Comparison of ENCODE assay signal across 1 cellular context in the genomic region with DNA sequence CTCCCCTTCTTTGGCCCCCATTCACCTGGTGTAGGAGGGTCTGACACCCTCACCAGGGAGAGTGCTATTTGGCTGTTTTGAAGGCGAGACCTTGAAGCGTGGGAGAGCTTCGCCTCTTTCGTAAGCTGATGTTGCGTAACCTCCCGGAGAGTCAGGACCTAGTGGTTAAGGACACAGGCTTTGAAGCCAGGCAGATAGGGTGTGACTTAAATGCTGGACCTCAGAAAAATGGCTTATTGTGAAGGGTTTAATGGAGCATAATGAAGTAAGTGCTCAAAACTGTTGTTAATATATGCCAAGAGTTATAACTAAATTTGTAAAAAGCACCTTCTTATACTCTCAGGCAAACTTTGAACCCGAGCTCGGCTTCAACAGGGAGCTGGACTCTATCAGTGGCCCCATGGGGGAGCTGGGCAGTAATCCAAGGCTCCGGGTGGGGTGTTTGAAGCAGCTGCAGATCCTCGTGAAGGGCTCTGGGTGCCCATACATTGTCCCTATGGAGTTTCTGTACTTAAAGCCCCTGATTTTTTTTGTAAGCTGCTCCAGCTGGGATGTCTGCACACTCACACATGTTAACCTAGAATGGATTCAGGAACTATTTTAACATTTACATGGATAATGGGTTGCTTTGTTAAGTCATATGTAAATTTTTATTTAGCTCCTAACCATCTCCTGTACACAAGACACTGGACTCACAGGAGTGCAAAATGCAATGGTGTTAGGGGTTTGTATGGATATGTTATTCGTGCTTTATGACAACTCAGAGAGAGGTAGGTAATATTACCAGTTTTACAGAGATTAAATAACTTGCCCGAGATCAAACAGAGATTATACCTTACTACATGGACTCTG.
TF ChIP-seq lines count a peak whose summit lies in the region.

No MANE protein-coding gene starts in this region.

TF ChIP-seq in HepG2, 621 proteins besides CTCF, POLR2A, EP300 and RAD21 (continued from another document and continues in another):
- TF ChIP-seq, protein P1, sequence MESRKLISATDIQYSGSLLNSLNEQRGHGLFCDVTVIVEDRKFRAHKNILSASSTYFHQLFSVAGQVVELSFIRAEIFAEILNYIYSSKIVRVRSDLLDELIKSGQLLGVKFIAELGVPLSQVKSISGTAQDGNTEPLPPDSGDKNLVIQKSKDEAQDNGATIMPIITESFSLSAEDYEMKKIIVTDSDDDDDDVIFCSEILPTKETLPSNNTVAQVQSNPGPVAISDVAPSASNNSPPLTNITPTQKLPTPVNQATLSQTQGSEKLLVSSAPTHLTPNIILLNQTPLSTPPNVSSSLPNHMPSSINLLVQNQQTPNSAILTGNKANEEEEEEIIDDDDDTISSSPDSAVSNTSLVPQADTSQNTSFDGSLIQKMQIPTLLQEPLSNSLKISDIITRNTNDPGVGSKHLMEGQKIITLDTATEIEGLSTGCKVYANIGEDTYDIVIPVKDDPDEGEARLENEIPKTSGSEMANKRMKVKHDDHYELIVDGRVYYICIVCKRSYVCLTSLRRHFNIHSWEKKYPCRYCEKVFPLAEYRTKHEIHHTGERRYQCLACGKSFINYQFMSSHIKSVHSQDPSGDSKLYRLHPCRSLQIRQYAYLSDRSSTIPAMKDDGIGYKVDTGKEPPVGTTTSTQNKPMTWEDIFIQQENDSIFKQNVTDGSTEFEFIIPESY (CRISPR knock-in tag; IDR thresholded peaks at IDR 0.05): peak; percentile 59
- TF ChIP-seq HHEX (CRISPR knock-in tag; IDR thresholded peaks at IDR 0.05) (peak; percentile 29; the same call in 1 of the 2 replicates), ZNF143 (CRISPR knock-in tag; IDR thresholded peaks at IDR 0.05) (no peak), MIXL1 (CRISPR knock-in tag; IDR thresholded peaks at IDR 0.05) (peak; percentile 69), ZNF264 (CRISPR knock-in tag; IDR thresholded peaks at IDR 0.05) (peak; percentile 66), ZNF672 (CRISPR knock-in tag; IDR thresholded peaks at IDR 0.05) (no peak), MIER2 (CRISPR knock-in tag; IDR thresholded peaks at IDR 0.05) (peak; percentile 86; the same call in 1 of the 2 replicates), ZNF253 (CRISPR knock-in tag; IDR thresholded peaks at IDR 0.05; ENCODE audit: borderline replicate concordance) (peak; percentile 59; the same call in 1 of the 2 replicates), PHF8 (CRISPR knock-in tag; IDR thresholded peaks at IDR 0.05) (peak; percentile 56), RBAK (CRISPR knock-in tag; IDR thresholded peaks at IDR 0.05) (no peak), NR1H2 (CRISPR knock-in tag; IDR thresholded peaks at IDR 0.05; ENCODE audit: borderline replicate concordance, low read depth) (0 out of 2 replicates have a peak, but pooled peaks have one; percentile 9), TP53 (CRISPR knock-in tag; conservative IDR thresholded peaks at IDR 0.05) (peak; percentile 84), ZNF75D (CRISPR knock-in tag; IDR thresholded peaks at IDR 0.05; ENCODE audit: borderline replicate concordance) (no peak), ZBTB21 (CRISPR knock-in tag; IDR thresholded peaks at IDR 0.05) (peak; percentile 55; the same call in 1 of the 2 replicates), HNRNPL (IDR thresholded peaks at IDR 0.05; ENCODE audit: low read depth, low read length) (no peak), ZNF766 (CRISPR knock-in tag; IDR thresholded peaks at IDR 0.05; ENCODE audit: borderline replicate concordance) (peak; percentile 75; the same call in 1 of the 2 replicates), MAFF (IDR thresholded peaks at IDR 0.05; ENCODE audit: low read depth, low read length) (no peak), ZNF296 (CRISPR knock-in tag; conservative IDR thresholded peaks at IDR 0.05) (no peak), RAD51 (IDR thresholded peaks at IDR 0.05; ENCODE audit: borderline replicate concordance) (no peak), REL (CRISPR knock-in tag; conservative IDR thresholded peaks at IDR 0.05) (no peak), ZNF775 (CRISPR knock-in tag; IDR thresholded peaks at IDR 0.05; ENCODE audit: borderline replicate concordance) (0 out of 2 replicates have a peak, but pooled peaks have one; percentile 25), RFX5 (IDR thresholded peaks at IDR 0.05; ENCODE audit: low read depth, low read length) (no peak), ZNF569 (CRISPR knock-in tag; IDR thresholded peaks at IDR 0.05; ENCODE audit: borderline replicate concordance) (no peak), TBX3 (IDR thresholded peaks at IDR 0.05; ENCODE audit: borderline replicate concordance) (peak; percentile 88), ZNF160 (CRISPR knock-in tag; IDR thresholded peaks at IDR 0.05) (peak; percentile 69; the same call in 1 of the 2 replicates), RNF2 (conservative IDR thresholded peaks at IDR 0.05; ENCODE audit: low read depth) (no peak), GPN1 (CRISPR knock-in tag; IDR thresholded peaks at IDR 0.05; ENCODE audit: borderline replicate concordance) (no peak), ZNF546 (CRISPR knock-in tag; conservative IDR thresholded peaks at IDR 0.05) (0 out of 2 replicates have a peak, but pooled peaks have one; percentile 32), ZNF367 (CRISPR knock-in tag; IDR thresholded peaks at IDR 0.05; ENCODE audit: borderline replicate concordance) (no peak)
- TF ChIP-seq, protein P2, sequence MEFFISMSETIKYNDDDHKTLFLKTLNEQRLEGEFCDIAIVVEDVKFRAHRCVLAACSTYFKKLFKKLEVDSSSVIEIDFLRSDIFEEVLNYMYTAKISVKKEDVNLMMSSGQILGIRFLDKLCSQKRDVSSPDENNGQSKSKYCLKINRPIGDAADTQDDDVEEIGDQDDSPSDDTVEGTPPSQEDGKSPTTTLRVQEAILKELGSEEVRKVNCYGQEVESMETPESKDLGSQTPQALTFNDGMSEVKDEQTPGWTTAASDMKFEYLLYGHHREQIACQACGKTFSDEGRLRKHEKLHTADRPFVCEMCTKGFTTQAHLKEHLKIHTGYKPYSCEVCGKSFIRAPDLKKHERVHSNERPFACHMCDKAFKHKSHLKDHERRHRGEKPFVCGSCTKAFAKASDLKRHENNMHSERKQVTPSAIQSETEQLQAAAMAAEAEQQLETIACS (CRISPR knock-in tag; IDR thresholded peaks at IDR 0.05): no peak
- TF ChIP-seq, protein P3, sequence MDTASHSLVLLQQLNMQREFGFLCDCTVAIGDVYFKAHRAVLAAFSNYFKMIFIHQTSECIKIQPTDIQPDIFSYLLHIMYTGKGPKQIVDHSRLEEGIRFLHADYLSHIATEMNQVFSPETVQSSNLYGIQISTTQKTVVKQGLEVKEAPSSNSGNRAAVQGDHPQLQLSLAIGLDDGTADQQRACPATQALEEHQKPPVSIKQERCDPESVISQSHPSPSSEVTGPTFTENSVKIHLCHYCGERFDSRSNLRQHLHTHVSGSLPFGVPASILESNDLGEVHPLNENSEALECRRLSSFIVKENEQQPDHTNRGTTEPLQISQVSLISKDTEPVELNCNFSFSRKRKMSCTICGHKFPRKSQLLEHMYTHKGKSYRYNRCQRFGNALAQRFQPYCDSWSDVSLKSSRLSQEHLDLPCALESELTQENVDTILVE (CRISPR knock-in tag; IDR thresholded peaks at IDR 0.05): peak; percentile 90
- TF ChIP-seq, protein P4, sequence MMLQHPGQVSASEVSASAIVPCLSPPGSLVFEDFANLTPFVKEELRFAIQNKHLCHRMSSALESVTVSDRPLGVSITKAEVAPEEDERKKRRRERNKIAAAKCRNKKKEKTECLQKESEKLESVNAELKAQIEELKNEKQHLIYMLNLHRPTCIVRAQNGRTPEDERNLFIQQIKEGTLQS (CRISPR knock-in tag; IDR thresholded peaks at IDR 0.05): peak; percentile 86
- TF ChIP-seq, protein P5, sequence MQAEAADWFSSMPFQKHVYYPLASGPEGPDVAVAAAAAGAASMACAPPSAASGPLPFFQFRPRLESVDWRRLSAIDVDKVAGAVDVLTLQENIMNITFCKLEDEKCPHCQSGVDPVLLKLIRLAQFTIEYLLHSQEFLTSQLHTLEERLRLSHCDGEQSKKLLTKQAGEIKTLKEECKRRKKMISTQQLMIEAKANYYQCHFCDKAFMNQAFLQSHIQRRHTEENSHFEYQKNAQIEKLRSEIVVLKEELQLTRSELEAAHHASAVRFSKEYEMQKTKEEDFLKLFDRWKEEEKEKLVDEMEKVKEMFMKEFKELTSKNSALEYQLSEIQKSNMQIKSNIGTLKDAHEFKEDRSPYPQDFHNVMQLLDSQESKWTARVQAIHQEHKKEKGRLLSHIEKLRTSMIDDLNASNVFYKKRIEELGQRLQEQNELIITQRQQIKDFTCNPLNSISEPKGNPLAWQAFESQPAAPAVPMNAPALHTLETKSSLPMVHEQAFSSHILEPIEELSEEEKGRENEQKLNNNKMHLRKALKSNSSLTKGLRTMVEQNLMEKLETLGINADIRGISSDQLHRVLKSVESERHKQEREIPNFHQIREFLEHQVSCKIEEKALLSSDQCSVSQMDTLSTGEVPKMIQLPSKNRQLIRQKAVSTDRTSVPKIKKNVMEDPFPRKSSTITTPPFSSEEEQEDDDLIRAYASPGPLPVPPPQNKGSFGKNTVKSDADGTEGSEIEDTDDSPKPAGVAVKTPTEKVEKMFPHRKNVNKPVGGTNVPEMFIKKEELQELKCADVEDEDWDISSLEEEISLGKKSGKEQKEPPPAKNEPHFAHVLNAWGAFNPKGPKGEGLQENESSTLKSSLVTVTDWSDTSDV (CRISPR knock-in tag; IDR thresholded peaks at IDR 0.05): no peak
- TF ChIP-seq, protein P6, sequence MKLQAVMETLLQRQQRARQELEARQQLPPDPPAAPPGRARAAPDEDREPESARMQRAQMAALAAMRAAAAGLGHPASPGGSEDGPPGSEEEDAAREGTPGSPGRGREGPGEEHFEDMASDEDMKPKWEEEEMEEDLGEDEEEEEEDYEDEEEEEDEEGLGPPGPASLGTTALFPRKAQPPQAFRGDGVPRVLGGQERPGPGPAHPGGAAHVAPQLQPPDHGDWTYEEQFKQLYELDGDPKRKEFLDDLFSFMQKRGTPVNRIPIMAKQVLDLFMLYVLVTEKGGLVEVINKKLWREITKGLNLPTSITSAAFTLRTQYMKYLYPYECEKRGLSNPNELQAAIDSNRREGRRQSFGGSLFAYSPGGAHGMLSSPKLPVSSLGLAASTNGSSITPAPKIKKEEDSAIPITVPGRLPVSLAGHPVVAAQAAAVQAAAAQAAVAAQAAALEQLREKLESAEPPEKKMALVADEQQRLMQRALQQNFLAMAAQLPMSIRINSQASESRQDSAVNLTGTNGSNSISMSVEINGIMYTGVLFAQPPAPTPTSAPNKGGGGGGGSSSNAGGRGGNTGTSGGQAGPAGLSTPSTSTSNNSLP (IDR thresholded peaks at IDR 0.05; ENCODE audit: low read depth, low read length): peak; percentile 40; the same call in 1 of the 2 replicates
- TF ChIP-seq, protein P7, sequence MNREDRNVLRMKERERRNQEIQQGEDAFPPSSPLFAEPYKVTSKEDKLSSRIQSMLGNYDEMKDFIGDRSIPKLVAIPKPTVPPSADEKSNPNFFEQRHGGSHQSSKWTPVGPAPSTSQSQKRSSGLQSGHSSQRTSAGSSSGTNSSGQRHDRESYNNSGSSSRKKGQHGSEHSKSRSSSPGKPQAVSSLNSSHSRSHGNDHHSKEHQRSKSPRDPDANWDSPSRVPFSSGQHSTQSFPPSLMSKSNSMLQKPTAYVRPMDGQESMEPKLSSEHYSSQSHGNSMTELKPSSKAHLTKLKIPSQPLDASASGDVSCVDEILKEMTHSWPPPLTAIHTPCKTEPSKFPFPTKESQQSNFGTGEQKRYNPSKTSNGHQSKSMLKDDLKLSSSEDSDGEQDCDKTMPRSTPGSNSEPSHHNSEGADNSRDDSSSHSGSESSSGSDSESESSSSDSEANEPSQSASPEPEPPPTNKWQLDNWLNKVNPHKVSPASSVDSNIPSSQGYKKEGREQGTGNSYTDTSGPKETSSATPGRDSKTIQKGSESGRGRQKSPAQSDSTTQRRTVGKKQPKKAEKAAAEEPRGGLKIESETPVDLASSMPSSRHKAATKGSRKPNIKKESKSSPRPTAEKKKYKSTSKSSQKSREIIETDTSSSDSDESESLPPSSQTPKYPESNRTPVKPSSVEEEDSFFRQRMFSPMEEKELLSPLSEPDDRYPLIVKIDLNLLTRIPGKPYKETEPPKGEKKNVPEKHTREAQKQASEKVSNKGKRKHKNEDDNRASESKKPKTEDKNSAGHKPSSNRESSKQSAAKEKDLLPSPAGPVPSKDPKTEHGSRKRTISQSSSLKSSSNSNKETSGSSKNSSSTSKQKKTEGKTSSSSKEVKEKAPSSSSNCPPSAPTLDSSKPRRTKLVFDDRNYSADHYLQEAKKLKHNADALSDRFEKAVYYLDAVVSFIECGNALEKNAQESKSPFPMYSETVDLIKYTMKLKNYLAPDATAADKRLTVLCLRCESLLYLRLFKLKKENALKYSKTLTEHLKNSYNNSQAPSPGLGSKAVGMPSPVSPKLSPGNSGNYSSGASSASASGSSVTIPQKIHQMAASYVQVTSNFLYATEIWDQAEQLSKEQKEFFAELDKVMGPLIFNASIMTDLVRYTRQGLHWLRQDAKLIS (CRISPR knock-in tag; IDR thresholded peaks at IDR 0.05): no peak
- TF ChIP-seq, protein P8, sequence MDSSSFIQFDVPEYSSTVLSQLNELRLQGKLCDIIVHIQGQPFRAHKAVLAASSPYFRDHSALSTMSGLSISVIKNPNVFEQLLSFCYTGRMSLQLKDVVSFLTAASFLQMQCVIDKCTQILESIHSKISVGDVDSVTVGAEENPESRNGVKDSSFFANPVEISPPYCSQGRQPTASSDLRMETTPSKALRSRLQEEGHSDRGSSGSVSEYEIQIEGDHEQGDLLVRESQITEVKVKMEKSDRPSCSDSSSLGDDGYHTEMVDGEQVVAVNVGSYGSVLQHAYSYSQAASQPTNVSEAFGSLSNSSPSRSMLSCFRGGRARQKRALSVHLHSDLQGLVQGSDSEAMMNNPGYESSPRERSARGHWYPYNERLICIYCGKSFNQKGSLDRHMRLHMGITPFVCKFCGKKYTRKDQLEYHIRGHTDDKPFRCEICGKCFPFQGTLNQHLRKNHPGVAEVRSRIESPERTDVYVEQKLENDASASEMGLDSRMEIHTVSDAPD (CRISPR knock-in tag; IDR thresholded peaks at IDR 0.05): peak; percentile 90
- TF ChIP-seq, protein P9, sequence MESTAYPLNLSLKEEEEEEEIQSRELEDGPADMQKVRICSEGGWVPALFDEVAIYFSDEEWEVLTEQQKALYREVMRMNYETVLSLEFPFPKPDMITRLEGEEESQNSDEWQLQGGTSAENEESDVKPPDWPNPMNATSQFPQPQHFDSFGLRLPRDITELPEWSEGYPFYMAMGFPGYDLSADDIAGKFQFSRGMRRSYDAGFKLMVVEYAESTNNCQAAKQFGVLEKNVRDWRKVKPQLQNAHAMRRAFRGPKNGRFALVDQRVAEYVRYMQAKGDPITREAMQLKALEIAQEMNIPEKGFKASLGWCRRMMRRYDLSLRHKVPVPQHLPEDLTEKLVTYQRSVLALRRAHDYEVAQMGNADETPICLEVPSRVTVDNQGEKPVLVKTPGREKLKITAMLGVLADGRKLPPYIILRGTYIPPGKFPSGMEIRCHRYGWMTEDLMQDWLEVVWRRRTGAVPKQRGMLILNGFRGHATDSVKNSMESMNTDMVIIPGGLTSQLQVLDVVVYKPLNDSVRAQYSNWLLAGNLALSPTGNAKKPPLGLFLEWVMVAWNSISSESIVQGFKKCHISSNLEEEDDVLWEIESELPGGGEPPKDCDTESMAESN (CRISPR knock-in tag; conservative IDR thresholded peaks at IDR 0.05): peak; percentile 91
- TF ChIP-seq, protein P10, sequence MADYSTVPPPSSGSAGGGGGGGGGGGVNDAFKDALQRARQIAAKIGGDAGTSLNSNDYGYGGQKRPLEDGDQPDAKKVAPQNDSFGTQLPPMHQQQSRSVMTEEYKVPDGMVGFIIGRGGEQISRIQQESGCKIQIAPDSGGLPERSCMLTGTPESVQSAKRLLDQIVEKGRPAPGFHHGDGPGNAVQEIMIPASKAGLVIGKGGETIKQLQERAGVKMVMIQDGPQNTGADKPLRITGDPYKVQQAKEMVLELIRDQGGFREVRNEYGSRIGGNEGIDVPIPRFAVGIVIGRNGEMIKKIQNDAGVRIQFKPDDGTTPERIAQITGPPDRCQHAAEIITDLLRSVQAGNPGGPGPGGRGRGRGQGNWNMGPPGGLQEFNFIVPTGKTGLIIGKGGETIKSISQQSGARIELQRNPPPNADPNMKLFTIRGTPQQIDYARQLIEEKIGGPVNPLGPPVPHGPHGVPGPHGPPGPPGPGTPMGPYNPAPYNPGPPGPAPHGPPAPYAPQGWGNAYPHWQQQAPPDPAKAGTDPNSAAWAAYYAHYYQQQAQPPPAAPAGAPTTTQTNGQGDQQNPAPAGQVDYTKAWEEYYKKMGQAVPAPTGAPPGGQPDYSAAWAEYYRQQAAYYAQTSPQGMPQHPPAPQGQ (CRISPR knock-in tag; IDR thresholded peaks at IDR 0.05; ENCODE audit: borderline replicate concordance): no peak
